Comparison of ENCODE assay signal across 1 cellular context in genomic region chr7:124033093-124033806, GRCh38.
TF ChIP-seq lines count a peak whose summit lies in the region.

No MANE protein-coding gene starts in this region.

TF ChIP-seq in WTC11, 78 proteins besides CTCF, POLR2A, EP300 and RAD21 (continued from another document):
- no peak; the same call in 1 of the 2 replicates for TF ChIP-seq HMGXB4 (CRISPR knock-in tag; IDR thresholded peaks at IDR 0.05)
